ENCODE assay signal across 12 cellular contexts in genomic region chr9:13213337-13213736, GRCh38.
DNase-seq lines count a peak whose midpoint lies in the region; ATAC-seq and TF ChIP-seq lines count a peak whose summit lies in the region.
"Had no signal": no experiment of that assay in that cellular context is flagged by ENCODE, and none has a peak within 500 bp of the region (broad histone marks: within the 10 kb centered on the region; RNA-seq: fewer than 3 reads in every experiment).

No MANE protein-coding gene starts in this region.

- no peaks in the 10 kb centered on the region for H3K4me1 ChIP-seq in GM23338 (ENCODE audit: insufficient read depth)
- no peaks in the 10 kb centered on the region for H3K4me1 ChIP-seq in hepatocyte (ENCODE audit: insufficient read depth)
- H3K4me1 ChIP-seq in naive thymus-derived CD4-positive, alpha-beta T cell (ENCODE audit: control insufficient read depth in 2 of 2, insufficient read depth in 2 of 2, low read length in 2 of 2): no peaks in the 10 kb centered on the region
- H3K4me1 ChIP-seq: suprapubic skin had no signal

- in situ Hi-C loops in SK-MEL-5 (cut with HindIII; ENCODE audit: low pct_unique_long_range_greater_than_20kb, low sequenced_read_pairs): no loop called here

- DNase-seq in GM23338 (ENCODE audit: low spot score) (peak; percentile 14), SK-MEL-5 (ENCODE audit: low read depth, low spot score) (peak; percentile 33), hepatocyte (ENCODE audit: low spot score) (no peak), natural killer cell (no peak), CD1c-positive myeloid dendritic cell (ENCODE audit: extremely low spot score) (no peak)
- DNase-seq in naive thymus-derived CD4-positive, alpha-beta T cell: no peak
- DNase-seq: H7, NCI-H2029 treated with DMSO at 0.1 percent for 48 hours, posterior cingulate gyrus had no signal

- H3K27me3 ChIP-seq in GM23338 (ENCODE audit: insufficient read depth) (no peaks in the 10 kb centered on the region), hepatocyte (no peaks in the 10 kb centered on the region)
- no peaks in the 10 kb centered on the region for H3K27me3 ChIP-seq in naive thymus-derived CD4-positive, alpha-beta T cell (ENCODE audit: control insufficient read depth in 2 of 2, insufficient read depth in 2 of 2, low read length in 2 of 2)
- H3K27me3 ChIP-seq: suprapubic skin had no signal

- CTCF ChIA-PET in naive thymus-derived CD4-positive, alpha-beta T cell (lab: Charles Lee): no interaction called here

- H3K9me3 ChIP-seq in hepatocyte (ENCODE audit: low read depth): no peaks in the 10 kb centered on the region
- no peaks in the 10 kb centered on the region for H3K9me3 ChIP-seq in naive thymus-derived CD4-positive, alpha-beta T cell (ENCODE audit: control insufficient read depth in 2 of 3, low read length in 3 of 3)
- H3K9me3 ChIP-seq: suprapubic skin had no signal

- H3K36me3 ChIP-seq in GM23338 (ENCODE audit: insufficient read depth) (peaks cover 7% of the 10 kb centered on the region; the same call in 1 of the 2 replicates), hepatocyte (replicated peaks; ENCODE audit: insufficient read depth, low read depth) (no peaks in the 10 kb centered on the region)
- no peaks in the 10 kb centered on the region for H3K36me3 ChIP-seq in naive thymus-derived CD4-positive, alpha-beta T cell (ENCODE audit: control insufficient read depth in 2 of 3, insufficient read depth in 3 of 3, low read length in 3 of 3)

- H3K27ac ChIP-seq in 22Rv1 (no peak overlapping the region), GM23338 (ENCODE audit: low read depth) (no peak overlapping the region), hepatocyte (no peak overlapping the region)
- no peak overlapping the region for H3K27ac ChIP-seq in naive thymus-derived CD4-positive, alpha-beta T cell (ENCODE audit: low read depth, low read length)
- H3K27ac ChIP-seq: suprapubic skin had no signal

- TF ChIP-seq CTCF in 22Rv1 (IDR thresholded peaks at IDR 0.05): peak; percentile 25
- peak in 1 of 2 experiments; percentile 40; a peak in 2 of 4 replicates for TF ChIP-seq CTCF in GM23338 (conservative IDR thresholded peaks at IDR 0.05; ENCODE audit: low read depth in 2 of 2)
- peak; percentile 51 for TF ChIP-seq CTCF in hepatocyte (IDR thresholded peaks at IDR 0.05; ENCODE audit: poor library complexity)
- no peak for TF ChIP-seq CTCF in natural killer cell (IDR thresholded peaks at IDR 0.05)

- no peak overlapping the region for H2AFZ ChIP-seq in GM23338
- no peak overlapping the region for H2AFZ ChIP-seq in hepatocyte

- H3K9me2 ChIP-seq in GM23338 (ENCODE audit: insufficient read depth) (no peaks in the 10 kb centered on the region), hepatocyte (replicated peaks; ENCODE audit: insufficient read depth) (no peaks in the 10 kb centered on the region)

- H3K27me3 Mint-ChIP-seq in GM23338 (ENCODE audit: insufficient read depth, low read depth, poor library complexity) (no peaks in the 10 kb centered on the region), natural killer cell (ENCODE audit: low read depth in 2 of 2) (no peaks in the 10 kb centered on the region)
- no peaks in the 10 kb centered on the region for H3K27me3 Mint-ChIP-seq in naive thymus-derived CD4-positive, alpha-beta T cell

- H3K36me3 Mint-ChIP-seq in GM23338 (ENCODE audit: low read depth): peaks cover 17% of the 10 kb centered on the region; the same call in 2 of the 3 replicates
- H3K36me3 Mint-ChIP-seq in natural killer cell: no peaks in the 10 kb centered on the region
- H3K36me3 Mint-ChIP-seq in naive thymus-derived CD4-positive, alpha-beta T cell: no peaks in the 10 kb centered on the region

- ATAC-seq in GM23338 (no peak), natural killer cell (no peak), esophagus mucosa (no peak)
- no peak for ATAC-seq in naive thymus-derived CD4-positive, alpha-beta T cell

- no peak overlapping the region for H3K27ac Mint-ChIP-seq in GM23338
- no peak overlapping the region for H3K27ac Mint-ChIP-seq in natural killer cell
- no peak overlapping the region for H3K27ac Mint-ChIP-seq in naive thymus-derived CD4-positive, alpha-beta T cell

- POLR2A ChIA-PET in naive thymus-derived CD4-positive, alpha-beta T cell (lab: Charles Lee): no interaction called here

- peaks cover 5% of the 10 kb centered on the region; the same call in 2 of the 3 replicates for H3K4me1 Mint-ChIP-seq in GM23338
- no peaks in the 10 kb centered on the region for H3K4me1 Mint-ChIP-seq in natural killer cell
- H3K4me1 Mint-ChIP-seq in naive thymus-derived CD4-positive, alpha-beta T cell: no peaks in the 10 kb centered on the region

- H3F3A ChIP-seq in GM23338 (replicated peaks; ENCODE audit: low read depth): no peaks in the 10 kb centered on the region

- no peaks in the 10 kb centered on the region for H3K79me2 ChIP-seq in GM23338 (replicated peaks; ENCODE audit: insufficient read depth)
- H3K79me2 ChIP-seq in hepatocyte: no peaks in the 10 kb centered on the region

- no peaks in the 10 kb centered on the region for H4K20me1 ChIP-seq in GM23338 (replicated peaks; ENCODE audit: insufficient read depth)
- no peaks in the 10 kb centered on the region for H4K20me1 ChIP-seq in hepatocyte (ENCODE audit: insufficient read depth, poor library complexity, severe bottlenecking)

- no peak overlapping the region for H3K4me2 ChIP-seq in GM23338
- no peak overlapping the region for H3K4me2 ChIP-seq in hepatocyte

- H3K9me3 Mint-ChIP-seq in GM23338 (no peaks in the 10 kb centered on the region), natural killer cell (peaks cover 5 to 9% of the 10 kb centered on the region in 2 donors)
- H3K9me3 Mint-ChIP-seq in naive thymus-derived CD4-positive, alpha-beta T cell: peaks cover 0 to 19% (median 2%) of the 10 kb centered on the region in 11 donors

- intact Hi-C loops in natural killer cell (cut with micrococcal nuclease): no loop called here
- intact Hi-C loops in naive thymus-derived CD4-positive, alpha-beta T cell (cut with micrococcal nuclease): no loop called here

- H3K4me3 Mint-ChIP-seq in GM23338 (no peak overlapping the region), natural killer cell (no peak overlapping the region)
- H3K4me3 Mint-ChIP-seq in naive thymus-derived CD4-positive, alpha-beta T cell: no peak overlapping the region

- H3K4me3 ChIP-seq in GM23338 (no peak overlapping the region), hepatocyte (no peak overlapping the region)
- H3K4me3 ChIP-seq in naive thymus-derived CD4-positive, alpha-beta T cell (ENCODE audit: low read length): no peak overlapping the region
- H3K4me3 ChIP-seq: suprapubic skin had no signal

- WGBS in hepatocyte (ENCODE audit: low lambda C conversion rate, missing lambda C conversion rate): 100% methylated on average over 1 of the region's 1 CpG

TF ChIP-seq in GM23338, 12 proteins besides CTCF, POLR2A, EP300 and RAD21 (continues in another document):
- TF ChIP-seq ETS1 (IDR thresholded peaks at IDR 0.05): no peak
- TF ChIP-seq ZNF331 (CRISPR knock-in tag; IDR thresholded peaks at IDR 0.05; ENCODE audit: low read depth): no peak
- TF ChIP-seq CREB1 (CRISPR knock-in tag; IDR thresholded peaks at IDR 0.05; ENCODE audit: low read depth): no peak
- TF ChIP-seq EZH2phosphoT487 (IDR thresholded peaks at IDR 0.05; ENCODE audit: unreplicated experiment): no peak
- TF ChIP-seq ZNF114 (CRISPR knock-in tag; IDR thresholded peaks at IDR 0.05): no peak

Comparison
In these comparisons a context has a peak if more than half of its experiments do, and no peak if none do; other contexts are left out.
1. DNase-seq: peak in GM23338 (single experiment) and SK-MEL-5 (single experiment); none in hepatocyte (single experiment), natural killer cell (single experiment), CD1c-positive myeloid dendritic cell (single experiment) and naive thymus-derived CD4-positive, alpha-beta T cell (0 of 9).